In the genomic region with DNA sequence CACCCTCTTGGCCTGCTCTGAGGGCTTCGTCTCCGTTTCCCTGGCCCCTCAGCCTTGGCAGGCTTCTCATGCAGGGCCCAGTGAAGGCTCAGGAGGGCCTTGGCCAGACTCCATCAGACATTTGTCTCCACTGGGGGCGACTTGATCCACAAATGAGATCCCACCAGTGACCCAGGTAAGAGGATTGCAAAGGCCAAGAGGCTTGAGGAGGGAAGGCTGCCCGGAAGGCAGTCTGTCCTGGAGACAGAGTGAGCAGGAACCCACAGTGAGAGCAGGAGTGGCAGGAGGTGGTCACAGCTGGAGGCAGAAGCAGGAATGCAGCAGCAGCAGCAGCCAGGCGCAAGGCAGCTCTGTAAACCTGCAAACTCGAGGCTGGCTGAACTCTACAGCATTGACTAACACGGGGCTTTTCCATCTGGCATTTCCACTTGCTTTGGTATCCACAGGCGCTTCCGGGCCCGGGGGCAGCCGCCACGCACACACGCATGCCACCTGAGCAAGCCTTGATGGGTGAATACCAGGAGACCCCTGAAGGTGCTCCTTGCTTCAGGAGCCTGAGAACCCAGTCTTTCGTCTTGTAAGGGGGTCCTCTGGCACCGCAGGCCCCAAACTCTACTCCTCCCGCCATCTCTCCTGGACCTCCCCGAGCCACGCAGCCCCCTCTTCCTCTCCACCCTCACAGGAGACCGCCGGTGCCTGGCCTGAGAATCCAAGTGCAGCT, we compare ENCODE assay signal across 15 cellular contexts. TPM values are rescaled to one million over a fixed set of nuclear protein-coding genes. Genes with fewer than 3 reads are reported as not detected.
A peak's percentile ranks its signal among the peaks of the same experiment; 100 is the strongest.
DNase-seq lines count a peak whose midpoint lies in the region; ATAC-seq and TF ChIP-seq lines count a peak whose summit lies in the region.
"Had no signal": no experiment of that assay in that cellular context is flagged by ENCODE, and none has a peak within 500 bp of the region (broad histone marks: within the 10 kb centered on the region; RNA-seq: fewer than 3 reads in every experiment).

No MANE protein-coding gene starts in this region.

- WGBS in hepatocyte (ENCODE audit: low lambda C conversion rate, missing lambda C conversion rate): 90% methylated on average over 20 of the region's 20 CpGs

- H3K27ac ChIP-seq in WERI-Rb-1: peak overlapping the region; percentile 70
- H3K27ac ChIP-seq in hepatocyte: peak overlapping the region; percentile 89
- H3K27ac ChIP-seq: 22Rv1 had no signal

- H3K27me3 ChIP-seq in WERI-Rb-1 (ENCODE audit: insufficient read depth, low read depth, severe bottlenecking): no peaks in the 10 kb centered on the region
- no peaks in the 10 kb centered on the region for H3K27me3 ChIP-seq in hepatocyte

- no peak for ATAC-seq in stimulated activated memory B cell treated with anti-CD40 and anti-IgM and Interleukin-4, amounts not matched to agents 10 μg/mL and 1 μg/mL and 100 μg/mL, for 72 hours
- no peak for ATAC-seq in GM18502 (IDR thresholded peaks at IDR 0.05; ENCODE audit: poor library complexity, unreplicated experiment)

- TF ChIP-seq CTCF in WERI-Rb-1 (IDR thresholded peaks at IDR 0.05; ENCODE audit: low read depth, low read length): no peak
- no peak for TF ChIP-seq CTCF in hepatocyte (IDR thresholded peaks at IDR 0.05; ENCODE audit: poor library complexity)

- H3K9me2 ChIP-seq in hepatocyte (replicated peaks; ENCODE audit: insufficient read depth): no peaks in the 10 kb centered on the region

- H4K20me1 ChIP-seq in hepatocyte (ENCODE audit: insufficient read depth, poor library complexity, severe bottlenecking): peaks cover 20% of the 10 kb centered on the region

- peak overlapping the region; percentile 38 for H3K27ac Mint-ChIP-seq in stimulated activated memory B cell treated with anti-CD40 and anti-IgM and Interleukin-4, amounts not matched to agents 10 μg/mL and 1 μg/mL and 100 μg/mL, for 72 hours

- H3K27me3 Mint-ChIP-seq in stimulated activated memory B cell treated with anti-CD40 and anti-IgM and Interleukin-4, amounts not matched to agents 10 μg/mL and 1 μg/mL and 100 μg/mL, for 72 hours: no peaks in the 10 kb centered on the region

- no peaks in the 10 kb centered on the region for H3K9me3 Mint-ChIP-seq in stimulated activated memory B cell treated with anti-CD40 and anti-IgM and Interleukin-4, amounts not matched to agents 10 μg/mL and 1 μg/mL and 100 μg/mL, for 72 hours

- H3K79me2 ChIP-seq in hepatocyte: peaks cover 35% of the 10 kb centered on the region

- H3K4me3 ChIP-seq in WERI-Rb-1 (ENCODE audit: low read depth, low read length) (no peak overlapping the region), hepatocyte (no peak overlapping the region)
- H3K4me3 ChIP-seq: skin epidermis had no signal

- no peaks in the 10 kb centered on the region for H3K9me3 ChIP-seq in WERI-Rb-1 (ENCODE audit: severe bottlenecking)
- H3K9me3 ChIP-seq in hepatocyte (ENCODE audit: low read depth): no peaks in the 10 kb centered on the region

- H3K4me3 Mint-ChIP-seq in stimulated activated memory B cell treated with anti-CD40 and anti-IgM and Interleukin-4, amounts not matched to agents 10 μg/mL and 1 μg/mL and 100 μg/mL, for 72 hours: peak overlapping the region; percentile 49

- peaks cover 27% of the 10 kb centered on the region for H3K4me1 ChIP-seq in hepatocyte (ENCODE audit: insufficient read depth)

- peak; percentile 69 for DNase-seq in NCI-H82 (lab: John Stamatoyannopoulos, UW)
- DNase-seq in NCI-H82 treated with DMSO at 0.1 percent for 48 hours (lab: John Stamatoyannopoulos, UW; ENCODE audit: unreplicated experiment): no peak
- peak; percentile 49 for DNase-seq in WERI-Rb-1
- DNase-seq in hepatocyte (ENCODE audit: low spot score): no peak
- DNase-seq in NCI-H146 (lab: John Stamatoyannopoulos, UW): no peak
- DNase-seq in activated CD4-positive, alpha-beta T cell treated with anti-CD3 and anti-CD28 coated beads, Interleukin-2, amount 50 U/mL, for 1 hour: no peak
- DNase-seq: activated CD4-positive, alpha-beta T cell treated with anti-CD3 and anti-CD28 coated beads for 48 hours; anterior cingulate cortex; NCI-H2171 treated with DMSO at 0.1 percent for 48 hours; SIG-M5 had no signal

- no peak overlapping the region for H3K4me2 ChIP-seq in hepatocyte

- H3K4me1 Mint-ChIP-seq in stimulated activated memory B cell treated with anti-CD40 and anti-IgM and Interleukin-4, amounts not matched to agents 10 μg/mL and 1 μg/mL and 100 μg/mL, for 72 hours: peaks cover 53% of the 10 kb centered on the region

- H3K36me3 Mint-ChIP-seq in stimulated activated memory B cell treated with anti-CD40 and anti-IgM and Interleukin-4, amounts not matched to agents 10 μg/mL and 1 μg/mL and 100 μg/mL, for 72 hours: peaks cover 38% of the 10 kb centered on the region

- H3K36me3 ChIP-seq in WERI-Rb-1: no peaks in the 10 kb centered on the region
- no peaks in the 10 kb centered on the region for H3K36me3 ChIP-seq in hepatocyte (replicated peaks; ENCODE audit: insufficient read depth, low read depth)

- H2AFZ ChIP-seq in hepatocyte: no peak overlapping the region

RNA-seq across cellular contexts. Expression of gene MGAT1, which starts 14.7 kb away (rescaled TPM):
- 137 and 152 TPM in 2 replicates for total RNA-seq in hepatocyte
- polyA plus RNA-seq in hepatocyte: 149 and 151 TPM in 2 replicates

RNA-seq across cellular contexts. Expression of gene OR2Y1, which starts 48.0 kb away (rescaled TPM):
- not detected in 2 replicates for total RNA-seq in hepatocyte
- polyA plus RNA-seq in hepatocyte: not detected in 2 replicates
- total RNA-seq: lung microvascular endothelial cell had no signal

Comparison
In these comparisons a context has a peak if more than half of its experiments do, and no peak if none do; other contexts are left out.
1. DNase-seq: peak in NCI-H82 (single experiment) and WERI-Rb-1 (single experiment); none in NCI-H82 treated with DMSO at 0.1 percent for 48 hours (single experiment), hepatocyte (single experiment), NCI-H146 (single experiment) and activated CD4-positive, alpha-beta T cell treated with anti-CD3 and anti-CD28 coated beads, Interleukin-2, amount 50 U/mL, for 1 hour (single experiment).